Comparison of ENCODE assay signal across 12 cellular contexts in the genomic region with DNA sequence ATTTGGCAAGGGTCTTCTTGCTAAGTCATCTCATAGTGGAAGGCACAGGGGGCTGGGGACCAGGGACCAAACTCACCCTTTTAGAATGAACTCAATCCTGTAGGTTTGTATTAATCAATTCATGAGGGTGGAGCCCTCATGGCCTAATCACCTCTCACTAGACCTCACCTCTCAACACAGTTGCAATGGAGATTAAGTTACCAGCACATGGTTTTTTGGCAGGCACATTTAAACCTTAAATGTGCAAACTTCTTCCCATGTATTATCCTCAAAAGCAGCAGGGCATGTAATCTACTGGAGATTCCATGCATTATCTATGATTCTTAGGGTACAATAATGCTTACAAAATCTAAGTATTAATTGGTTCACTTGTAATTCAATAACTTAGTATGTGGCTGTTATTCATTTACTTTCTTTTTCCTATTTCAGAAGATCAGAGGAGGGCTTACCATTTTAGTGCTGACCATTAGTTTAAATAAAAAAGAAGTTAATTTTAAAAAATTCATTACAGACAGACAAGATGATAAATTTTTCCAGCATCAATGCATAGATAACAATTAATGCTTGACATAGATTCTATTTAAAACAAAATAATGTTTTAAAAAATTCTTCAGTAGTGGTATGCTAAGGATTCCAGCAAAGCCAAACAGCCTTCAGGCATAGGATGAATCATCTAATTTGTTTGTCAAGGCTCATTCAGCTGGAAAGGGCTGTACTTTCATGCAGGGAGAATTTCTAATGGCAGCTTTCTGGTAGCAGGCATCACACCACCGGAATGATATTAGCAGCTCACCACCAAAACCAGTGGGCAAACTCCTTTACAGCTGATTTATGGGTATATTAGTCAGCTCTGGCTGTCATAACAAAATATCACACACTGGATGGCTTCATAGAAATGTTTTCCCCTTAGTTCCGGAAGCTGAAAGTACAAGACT.
DNase-seq lines count a peak whose midpoint lies in the region; ATAC-seq and TF ChIP-seq lines count a peak whose summit lies in the region.
"Had no signal": no experiment of that assay in that cellular context is flagged by ENCODE, and none has a peak within 500 bp of the region (broad histone marks: within the 10 kb centered on the region; RNA-seq: fewer than 3 reads in every experiment).

No MANE protein-coding gene starts in this region.

- no peak overlapping the region for H3K4me3 ChIP-seq in fibroblast of the aortic adventitia (ENCODE audit: low read depth, low read length)
- H3K4me3 ChIP-seq: upper lobe of left lung had no signal

- TF ChIP-seq CTCF in fibroblast of the aortic adventitia (IDR thresholded peaks at IDR 0.05; ENCODE audit: insufficient read depth, low read length): no peak

- ATAC-seq in HG02763 (IDR thresholded peaks at IDR 0.05; ENCODE audit: unreplicated experiment) (no peak), GM21360 (IDR thresholded peaks at IDR 0.05; ENCODE audit: unreplicated experiment) (no peak)

- DNase-seq in NCI-H1417 (lab: John Stamatoyannopoulos, UW) (peak in 2 of 3 experiments; percentile 37 to 76), NCI-H1417 treated with DMSO at 0.1 percent for 48 hours (lab: John Stamatoyannopoulos, UW) (no peak), RKO (ENCODE audit: low spot score) (peak; percentile 29), fibroblast of the aortic adventitia (ENCODE audit: low read depth) (peak; percentile 31), stromal cell of bone marrow (ENCODE audit: low read depth) (peak; percentile 52), hepatic stellate cell (ENCODE audit: low spot score) (no peak)
- DNase-seq: activated CD4-positive, alpha-beta T cell treated with anti-CD3 and anti-CD28 coated beads, Interleukin-2, amount 10 ng/mL, durations not matched to agents 24 days and 14 days; caudate nucleus; immature natural killer cell; upper lobe of left lung had no signal

Comparison
In these comparisons a context has a peak if more than half of its experiments do, and no peak if none do; other contexts are left out.
1. DNase-seq: peak in NCI-H1417 (2 of 3), RKO (single experiment), fibroblast of the aortic adventitia (single experiment) and stromal cell of bone marrow (single experiment); none in NCI-H1417 treated with DMSO at 0.1 percent for 48 hours (single experiment) and hepatic stellate cell (single experiment).